In the genomic region with DNA sequence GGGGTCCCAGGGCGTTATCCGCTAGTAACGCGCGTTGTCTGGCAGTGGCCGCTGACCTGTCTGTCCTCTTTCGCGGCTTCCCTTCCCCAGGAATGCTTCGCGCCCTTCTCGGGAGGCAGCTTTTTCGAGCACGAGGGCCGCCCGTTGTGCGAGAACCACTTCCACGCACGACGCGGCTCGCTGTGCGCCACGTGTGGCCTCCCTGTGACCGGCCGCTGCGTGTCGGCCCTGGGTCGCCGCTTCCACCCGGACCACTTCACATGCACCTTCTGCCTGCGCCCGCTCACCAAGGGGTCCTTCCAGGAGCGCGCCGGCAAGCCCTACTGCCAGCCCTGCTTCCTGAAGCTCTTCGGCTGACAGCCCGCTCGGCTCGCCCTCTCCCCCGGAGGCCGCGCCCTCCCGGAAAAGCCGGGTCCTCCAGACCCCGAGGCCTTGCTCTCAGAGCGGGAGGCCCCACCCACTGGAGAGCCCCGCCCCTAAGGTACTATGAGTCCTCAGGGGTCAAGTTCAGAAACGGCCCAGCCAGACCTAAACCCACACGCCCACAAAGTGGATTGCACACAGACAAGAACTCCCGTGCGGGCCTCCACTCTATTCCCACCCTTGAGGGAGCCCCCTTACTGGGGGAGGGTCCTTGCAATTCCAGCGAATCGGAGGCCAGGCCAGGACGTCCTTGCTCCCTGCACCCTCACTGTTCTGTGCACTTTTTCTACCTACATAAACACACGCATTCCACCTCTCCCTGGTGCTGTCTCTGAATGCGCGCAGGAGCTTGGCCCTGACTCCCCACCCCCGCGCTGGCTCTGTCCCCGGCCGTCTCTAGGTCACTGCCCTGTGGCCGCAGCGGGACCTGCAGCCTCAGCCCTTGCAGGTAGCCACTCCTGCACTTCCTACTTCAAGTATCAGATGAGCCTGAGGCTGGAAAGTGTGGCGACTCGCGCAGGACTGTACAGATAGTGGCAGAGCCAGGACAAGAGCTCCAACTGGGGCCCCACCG, we compare ENCODE assay signal across 9 cellular contexts. TPM values are rescaled to one million over a fixed set of nuclear protein-coding genes. Genes with fewer than 3 reads are reported as not detected.
DNase-seq lines count a peak whose midpoint lies in the region; ATAC-seq lines count a peak whose summit lies in the region.
"Had no signal": no experiment of that assay in that cellular context is flagged by ENCODE, and none has a peak within 500 bp of the region (broad histone marks: within the 10 kb centered on the region; RNA-seq: fewer than 3 reads in every experiment).

No MANE protein-coding gene starts in this region.

- no peaks in the 10 kb centered on the region for H3K36me3 Mint-ChIP-seq in activated CD4-positive, alpha-beta T cell treated with anti-CD3 and anti-CD28 coated beads for 36 hours (ENCODE audit: low read depth)
- H3K36me3 Mint-ChIP-seq in activated naive CD8-positive, alpha-beta T cell treated with anti-CD3 and anti-CD28 coated beads, Interleukin-2, amount 10 ng/mL, durations not matched to agents 7 days and 5 days: no peaks in the 10 kb centered on the region

- H3K27me3 ChIP-seq in muscle layer of duodenum (ENCODE audit: low read depth, low read length): no peaks in the 10 kb centered on the region

- peak overlapping the region; percentile 70 for H3K4me3 Mint-ChIP-seq in activated CD4-positive, alpha-beta T cell treated with anti-CD3 and anti-CD28 coated beads for 36 hours
- H3K4me3 Mint-ChIP-seq in activated naive CD8-positive, alpha-beta T cell treated with anti-CD3 and anti-CD28 coated beads, Interleukin-2, amount 10 ng/mL, durations not matched to agents 7 days and 5 days: peak overlapping the region; percentile 71

- no peaks in the 10 kb centered on the region for H3K9me3 Mint-ChIP-seq in activated CD4-positive, alpha-beta T cell treated with anti-CD3 and anti-CD28 coated beads for 36 hours (ENCODE audit: low read depth)
- no peaks in the 10 kb centered on the region for H3K9me3 Mint-ChIP-seq in activated naive CD8-positive, alpha-beta T cell treated with anti-CD3 and anti-CD28 coated beads, Interleukin-2, amount 10 ng/mL, durations not matched to agents 7 days and 5 days

- peaks cover 9% of the 10 kb centered on the region for H3K27me3 Mint-ChIP-seq in activated CD4-positive, alpha-beta T cell treated with anti-CD3 and anti-CD28 coated beads for 36 hours
- peaks cover 26% of the 10 kb centered on the region for H3K27me3 Mint-ChIP-seq in activated naive CD8-positive, alpha-beta T cell treated with anti-CD3 and anti-CD28 coated beads, Interleukin-2, amount 10 ng/mL, durations not matched to agents 7 days and 5 days

- no peak overlapping the region for H3K27ac ChIP-seq in muscle layer of duodenum (ENCODE audit: low read length)

- peak; percentile 16 for ATAC-seq in activated CD4-positive, alpha-beta T cell treated with anti-CD3 and anti-CD28 coated beads for 36 hours
- peak; percentile 29 for ATAC-seq in activated naive CD8-positive, alpha-beta T cell treated with anti-CD3 and anti-CD28 coated beads, Interleukin-2, amount 10 ng/mL, durations not matched to agents 7 days and 5 days (ENCODE audit: low read depth)

- H3K27ac Mint-ChIP-seq in activated CD4-positive, alpha-beta T cell treated with anti-CD3 and anti-CD28 coated beads for 36 hours: no peak overlapping the region
- H3K27ac Mint-ChIP-seq in activated naive CD8-positive, alpha-beta T cell treated with anti-CD3 and anti-CD28 coated beads, Interleukin-2, amount 10 ng/mL, durations not matched to agents 7 days and 5 days: peak overlapping the region; percentile 65

- intact Hi-C loops in activated CD4-positive, alpha-beta T cell treated with anti-CD3 and anti-CD28 coated beads for 36 hours (cut with DNase I, micrococcal nuclease): loop anchor here in 1 of 2 experiments (1.0 kb wide), 4 partner anchors 18 to 444 kb away; a partner anchor contains a TSS

- peaks cover 0 to 47% of the 10 kb centered on the region in 2 donors for H3K4me1 ChIP-seq in muscle layer of duodenum (ENCODE audit: control insufficient read depth in 1 of 2, insufficient read depth in 2 of 2, low read length in 2 of 2)

- peaks cover 12 to 48% of the 10 kb centered on the region in 2 donors for H3K36me3 ChIP-seq in muscle layer of duodenum (ENCODE audit: control insufficient read depth in 1 of 2, insufficient read depth in 2 of 2, low read length in 2 of 2)

- DNase-seq in activated CD4-positive, alpha-beta T cell treated with anti-CD3 and anti-CD28 coated beads for 36 hours: peak; percentile 52
- no peak for DNase-seq in activated CD4-positive, alpha-beta T cell treated with anti-CD3 and anti-CD28 coated beads, Interleukin-2, amount 50 U/mL, for 1 hour
- DNase-seq in LoVo (ENCODE audit: low spot score): peak; percentile 42
- DNase-seq in activated naive CD8-positive, alpha-beta T cell treated with anti-CD3 and anti-CD28 coated beads, Interleukin-2, amount 10 ng/mL, durations not matched to agents 7 days and 5 days: peak; percentile 61
- DNase-seq in NCI-H1436 treated with DMSO at 0.1 percent for 48 hours (lab: John Stamatoyannopoulos, UW): no peak
- DNase-seq in SKM-1 (lab: John Stamatoyannopoulos, UW; ENCODE audit: unreplicated experiment): no peak
- no peak for DNase-seq in foreskin melanocyte

- peak overlapping the region; percentile 26 to 44 for H3K4me3 ChIP-seq in muscle layer of duodenum (ENCODE audit: low read depth in 1 of 2, low read length in 2 of 2)

- H3K9me3 ChIP-seq in muscle layer of duodenum (ENCODE audit: control insufficient read depth in 1 of 2, low read length in 2 of 2): no peaks in the 10 kb centered on the region

- H3K4me1 Mint-ChIP-seq in activated CD4-positive, alpha-beta T cell treated with anti-CD3 and anti-CD28 coated beads for 36 hours: peaks cover 24% of the 10 kb centered on the region
- peaks cover 8% of the 10 kb centered on the region for H3K4me1 Mint-ChIP-seq in activated naive CD8-positive, alpha-beta T cell treated with anti-CD3 and anti-CD28 coated beads, Interleukin-2, amount 10 ng/mL, durations not matched to agents 7 days and 5 days

- CTCF ChIA-PET in activated CD4-positive, alpha-beta T cell treated with anti-CD3 and anti-CD28 coated beads for 36 hours (lab: Charles Lee): interaction anchor here (0.9 to 1.3 kb wide), 4 partner anchors 17 to 391 kb away, joined by 3 to 5 read pairs (median 4); no protein-coding TSS in a partner anchor

- POLR2A ChIA-PET in activated CD4-positive, alpha-beta T cell treated with anti-CD3 and anti-CD28 coated beads for 36 hours (lab: Charles Lee): interaction anchor here (1.2 to 1.8 kb wide), 3 partner anchors 15 to 19 kb away, joined by 3 to 6 read pairs (median 4); no protein-coding TSS in a partner anchor
- POLR2A ChIA-PET in activated naive CD8-positive, alpha-beta T cell treated with anti-CD3 and anti-CD28 coated beads, Interleukin-2, amount 10 ng/mL, durations not matched to agents 7 days and 5 days (lab: Charles Lee): interaction anchor here (0.8 to 4.5 kb wide), 6 partner anchors 11 to 236 kb away, joined by 4 to 36 read pairs (median 5); a partner anchor contains a TSS

RNA-seq across cellular contexts. Expression of a gene that starts 5.4 kb away (rescaled TPM):
- under 1 TPM; 0.11 TPM for total RNA-seq in activated CD4-positive, alpha-beta T cell treated with anti-CD3 and anti-CD28 coated beads for 36 hours
- total RNA-seq in activated naive CD8-positive, alpha-beta T cell treated with anti-CD3 and anti-CD28 coated beads, Interleukin-2, amount 10 ng/mL, durations not matched to agents 7 days and 5 days: 1 to 10 TPM in 1 of 2 experiments, under 1 TPM in 1; 0.53 to 1.0 TPM
- total RNA-seq: T-helper 1 cell treated with Interleukin-12 subunit alpha and Interleukin-12 subunit beta and Interleukin-4 antibody, amounts not matched to agents 30 ng/mL and 1 ng/mL, for 36 hours had no signal

RNA-seq across cellular contexts. Expression of a gene that starts 5.6 kb away (rescaled TPM):
- 1 to 10 TPM in 1 of 2 experiments, under 1 TPM in 1; 0.80 to 1.1 TPM for total RNA-seq in activated CD4-positive, alpha-beta T cell treated with anti-CD3 and anti-CD28 coated beads for 36 hours
- total RNA-seq in activated naive CD8-positive, alpha-beta T cell treated with anti-CD3 and anti-CD28 coated beads, Interleukin-2, amount 10 ng/mL, durations not matched to agents 7 days and 5 days: 1 to 10 TPM; 1.4 to 1.5 TPM

RNA-seq across cellular contexts. Expression of a gene that starts 18.2 kb away (rescaled TPM):
- 1 to 10 TPM; 7.0 to 7.9 TPM for total RNA-seq in activated CD4-positive, alpha-beta T cell treated with anti-CD3 and anti-CD28 coated beads for 36 hours
- total RNA-seq in activated naive CD8-positive, alpha-beta T cell treated with anti-CD3 and anti-CD28 coated beads, Interleukin-2, amount 10 ng/mL, durations not matched to agents 7 days and 5 days: 10 to 100 TPM; 12.9 to 13.6 TPM

RNA-seq across cellular contexts. Expression of a gene that starts 30.7 kb away (rescaled TPM):
- 10 to 100 TPM; 36.3 to 37.7 TPM for total RNA-seq in activated CD4-positive, alpha-beta T cell treated with anti-CD3 and anti-CD28 coated beads for 36 hours
- total RNA-seq in activated naive CD8-positive, alpha-beta T cell treated with anti-CD3 and anti-CD28 coated beads, Interleukin-2, amount 10 ng/mL, durations not matched to agents 7 days and 5 days: 10 to 100 TPM; 53.9 to 60.2 TPM

RNA-seq across cellular contexts. Expression of a gene that starts 34.9 kb away (rescaled TPM):
- under 1 TPM; 0.16 to 0.18 TPM for total RNA-seq in activated CD4-positive, alpha-beta T cell treated with anti-CD3 and anti-CD28 coated beads for 36 hours
- total RNA-seq in activated naive CD8-positive, alpha-beta T cell treated with anti-CD3 and anti-CD28 coated beads, Interleukin-2, amount 10 ng/mL, durations not matched to agents 7 days and 5 days: under 1 TPM; 0.20 to 0.30 TPM

Comparison
In these comparisons a context has a peak if more than half of its experiments do, and no peak if none do; other contexts are left out.
1. DNase-seq: peak in activated CD4-positive, alpha-beta T cell treated with anti-CD3 and anti-CD28 coated beads for 36 hours (single experiment), LoVo (single experiment) and activated naive CD8-positive, alpha-beta T cell treated with anti-CD3 and anti-CD28 coated beads, Interleukin-2, amount 10 ng/mL, durations not matched to agents 7 days and 5 days (single experiment); none in activated CD4-positive, alpha-beta T cell treated with anti-CD3 and anti-CD28 coated beads, Interleukin-2, amount 50 U/mL, for 1 hour (single experiment), NCI-H1436 treated with DMSO at 0.1 percent for 48 hours (single experiment), SKM-1 (single experiment) and foreskin melanocyte (single experiment).